ENCODE assay signal across 1 cellular context in genomic region chr15:88620995-88621772, GRCh38.
A peak's percentile ranks its signal among the peaks of the same experiment; 100 is the strongest.
TF ChIP-seq lines count a peak whose summit lies in the region.

TSS of gene AEN (plus strand) at chr15:88621340. CDS start at chr15:88626210, 4,870 bp downstream.

TF ChIP-seq in HepG2, 621 proteins besides CTCF, POLR2A, EP300 and RAD21 (continued from another document and continues in another):
- TF ChIP-seq, protein P1, sequence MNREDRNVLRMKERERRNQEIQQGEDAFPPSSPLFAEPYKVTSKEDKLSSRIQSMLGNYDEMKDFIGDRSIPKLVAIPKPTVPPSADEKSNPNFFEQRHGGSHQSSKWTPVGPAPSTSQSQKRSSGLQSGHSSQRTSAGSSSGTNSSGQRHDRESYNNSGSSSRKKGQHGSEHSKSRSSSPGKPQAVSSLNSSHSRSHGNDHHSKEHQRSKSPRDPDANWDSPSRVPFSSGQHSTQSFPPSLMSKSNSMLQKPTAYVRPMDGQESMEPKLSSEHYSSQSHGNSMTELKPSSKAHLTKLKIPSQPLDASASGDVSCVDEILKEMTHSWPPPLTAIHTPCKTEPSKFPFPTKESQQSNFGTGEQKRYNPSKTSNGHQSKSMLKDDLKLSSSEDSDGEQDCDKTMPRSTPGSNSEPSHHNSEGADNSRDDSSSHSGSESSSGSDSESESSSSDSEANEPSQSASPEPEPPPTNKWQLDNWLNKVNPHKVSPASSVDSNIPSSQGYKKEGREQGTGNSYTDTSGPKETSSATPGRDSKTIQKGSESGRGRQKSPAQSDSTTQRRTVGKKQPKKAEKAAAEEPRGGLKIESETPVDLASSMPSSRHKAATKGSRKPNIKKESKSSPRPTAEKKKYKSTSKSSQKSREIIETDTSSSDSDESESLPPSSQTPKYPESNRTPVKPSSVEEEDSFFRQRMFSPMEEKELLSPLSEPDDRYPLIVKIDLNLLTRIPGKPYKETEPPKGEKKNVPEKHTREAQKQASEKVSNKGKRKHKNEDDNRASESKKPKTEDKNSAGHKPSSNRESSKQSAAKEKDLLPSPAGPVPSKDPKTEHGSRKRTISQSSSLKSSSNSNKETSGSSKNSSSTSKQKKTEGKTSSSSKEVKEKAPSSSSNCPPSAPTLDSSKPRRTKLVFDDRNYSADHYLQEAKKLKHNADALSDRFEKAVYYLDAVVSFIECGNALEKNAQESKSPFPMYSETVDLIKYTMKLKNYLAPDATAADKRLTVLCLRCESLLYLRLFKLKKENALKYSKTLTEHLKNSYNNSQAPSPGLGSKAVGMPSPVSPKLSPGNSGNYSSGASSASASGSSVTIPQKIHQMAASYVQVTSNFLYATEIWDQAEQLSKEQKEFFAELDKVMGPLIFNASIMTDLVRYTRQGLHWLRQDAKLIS (CRISPR knock-in tag; IDR thresholded peaks at IDR 0.05), result no peak; the same call in 1 of the 2 replicates
- TF ChIP-seq, protein P2, sequence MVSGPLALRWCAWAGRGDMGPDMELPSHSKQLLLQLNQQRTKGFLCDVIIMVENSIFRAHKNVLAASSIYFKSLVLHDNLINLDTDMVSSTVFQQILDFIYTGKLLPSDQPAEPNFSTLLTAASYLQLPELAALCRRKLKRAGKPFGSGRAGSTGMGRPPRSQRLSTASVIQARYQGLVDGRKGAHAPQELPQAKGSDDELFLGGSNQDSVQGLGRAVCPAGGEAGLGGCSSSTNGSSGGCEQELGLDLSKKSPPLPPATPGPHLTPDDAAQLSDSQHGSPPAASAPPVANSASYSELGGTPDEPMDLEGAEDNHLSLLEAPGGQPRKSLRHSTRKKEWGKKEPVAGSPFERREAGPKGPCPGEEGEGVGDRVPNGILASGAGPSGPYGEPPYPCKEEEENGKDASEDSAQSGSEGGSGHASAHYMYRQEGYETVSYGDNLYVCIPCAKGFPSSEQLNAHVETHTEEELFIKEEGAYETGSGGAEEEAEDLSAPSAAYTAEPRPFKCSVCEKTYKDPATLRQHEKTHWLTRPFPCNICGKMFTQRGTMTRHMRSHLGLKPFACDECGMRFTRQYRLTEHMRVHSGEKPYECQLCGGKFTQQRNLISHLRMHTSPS (CRISPR knock-in tag; IDR thresholded peaks at IDR 0.05; ENCODE audit: low read depth), result peak; percentile 54; the same call in 1 of the 2 replicates
- TF ChIP-seq GATAD2A (CRISPR knock-in tag; IDR thresholded peaks at IDR 0.05) (no peak), BRF2 (CRISPR knock-in tag; IDR thresholded peaks at IDR 0.05) (no peak), HNRNPUL1 (IDR thresholded peaks at IDR 0.05; ENCODE audit: low read depth, low read length) (no peak), KDM1A (CRISPR knock-in tag; IDR thresholded peaks at IDR 0.05) (no peak), ZNF251 (CRISPR knock-in tag; IDR thresholded peaks at IDR 0.05) (no peak), ZNF761 (CRISPR knock-in tag; conservative IDR thresholded peaks at IDR 0.05) (no peak), ZNF224 (CRISPR knock-in tag; IDR thresholded peaks at IDR 0.05) (no peak; the same call in 1 of the 2 replicates), KLF15 (CRISPR knock-in tag; IDR thresholded peaks at IDR 0.05; ENCODE audit: borderline replicate concordance) (no peak), ZNF589 (CRISPR knock-in tag; conservative IDR thresholded peaks at IDR 0.05) (no peak), RERE (CRISPR knock-in tag; IDR thresholded peaks at IDR 0.05; ENCODE audit: low read depth) (no peak), ZBTB1 (CRISPR knock-in tag; IDR thresholded peaks at IDR 0.05; ENCODE audit: borderline replicate concordance) (no peak), AGO1 (IDR thresholded peaks at IDR 0.05; ENCODE audit: low read depth, low read length, poor library complexity, severe bottlenecking) (no peak), ZNF225 (CRISPR knock-in tag; IDR thresholded peaks at IDR 0.05) (peak; percentile 78; the same call in 1 of the 2 replicates), RARA (CRISPR knock-in tag; IDR thresholded peaks at IDR 0.05) (no peak; the same call in 1 of the 2 replicates), ATRX (CRISPR knock-in tag; IDR thresholded peaks at IDR 0.05; ENCODE audit: borderline replicate concordance) (no peak), ZNF619 (CRISPR knock-in tag; IDR thresholded peaks at IDR 0.05) (no peak), PAWR (CRISPR knock-in tag; IDR thresholded peaks at IDR 0.05; ENCODE audit: borderline replicate concordance) (no peak), GFI1 (CRISPR knock-in tag; IDR thresholded peaks at IDR 0.05; ENCODE audit: borderline replicate concordance) (no peak; the same call in 1 of the 2 replicates), ZNF768 (CRISPR knock-in tag; IDR thresholded peaks at IDR 0.05) (peak; percentile 54; the same call in 1 of the 2 replicates), ZNF790 (CRISPR knock-in tag; IDR thresholded peaks at IDR 0.05; ENCODE audit: borderline replicate concordance) (no peak), ZSCAN30 (CRISPR knock-in tag; IDR thresholded peaks at IDR 0.05) (no peak), TCF7L2 (IDR thresholded peaks at IDR 0.05; ENCODE audit: low read depth, low read length) (no peak), REL (CRISPR knock-in tag; conservative IDR thresholded peaks at IDR 0.05) (no peak), STAT5B (CRISPR knock-in tag; IDR thresholded peaks at IDR 0.05) (no peak), ZNF598 (CRISPR knock-in tag; IDR thresholded peaks at IDR 0.05; ENCODE audit: borderline replicate concordance) (peak; percentile 82; the same call in 1 of the 2 replicates), IKZF4 (CRISPR knock-in tag; IDR thresholded peaks at IDR 0.05; ENCODE audit: borderline replicate concordance, low read depth, not compliant biosample characterization) (peak; percentile 93), ZNF766 (CRISPR knock-in tag; IDR thresholded peaks at IDR 0.05; ENCODE audit: borderline replicate concordance) (peak; percentile 93), PREB (CRISPR knock-in tag; IDR thresholded peaks at IDR 0.05) (no peak), ZNF101 (CRISPR knock-in tag; IDR thresholded peaks at IDR 0.05; ENCODE audit: borderline replicate concordance, low read depth) (no peak), CBX1 (IDR thresholded peaks at IDR 0.05; ENCODE audit: low read depth) (peak; percentile 25), ZNF7 (CRISPR knock-in tag; IDR thresholded peaks at IDR 0.05) (no peak), ZBTB38 (CRISPR knock-in tag; IDR thresholded peaks at IDR 0.05) (0 out of 2 replicates have a peak, but pooled peaks have one; percentile 20), FOXK2 (IDR thresholded peaks at IDR 0.05) (no peak), ZNF253 (CRISPR knock-in tag; IDR thresholded peaks at IDR 0.05; ENCODE audit: borderline replicate concordance) (peak; percentile 65), ZNF746 (CRISPR knock-in tag; IDR thresholded peaks at IDR 0.05) (no peak; the same call in 1 of the 2 replicates), TEF (CRISPR knock-in tag; IDR thresholded peaks at IDR 0.05) (no peak)
- TF ChIP-seq, protein P3, sequence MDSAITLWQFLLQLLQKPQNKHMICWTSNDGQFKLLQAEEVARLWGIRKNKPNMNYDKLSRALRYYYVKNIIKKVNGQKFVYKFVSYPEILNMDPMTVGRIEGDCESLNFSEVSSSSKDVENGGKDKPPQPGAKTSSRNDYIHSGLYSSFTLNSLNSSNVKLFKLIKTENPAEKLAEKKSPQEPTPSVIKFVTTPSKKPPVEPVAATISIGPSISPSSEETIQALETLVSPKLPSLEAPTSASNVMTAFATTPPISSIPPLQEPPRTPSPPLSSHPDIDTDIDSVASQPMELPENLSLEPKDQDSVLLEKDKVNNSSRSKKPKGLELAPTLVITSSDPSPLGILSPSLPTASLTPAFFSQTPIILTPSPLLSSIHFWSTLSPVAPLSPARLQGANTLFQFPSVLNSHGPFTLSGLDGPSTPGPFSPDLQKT (CRISPR knock-in tag; IDR thresholded peaks at IDR 0.05; ENCODE audit: borderline replicate concordance), result no peak; the same call in 1 of the 2 replicates
- TF ChIP-seq, protein P4, sequence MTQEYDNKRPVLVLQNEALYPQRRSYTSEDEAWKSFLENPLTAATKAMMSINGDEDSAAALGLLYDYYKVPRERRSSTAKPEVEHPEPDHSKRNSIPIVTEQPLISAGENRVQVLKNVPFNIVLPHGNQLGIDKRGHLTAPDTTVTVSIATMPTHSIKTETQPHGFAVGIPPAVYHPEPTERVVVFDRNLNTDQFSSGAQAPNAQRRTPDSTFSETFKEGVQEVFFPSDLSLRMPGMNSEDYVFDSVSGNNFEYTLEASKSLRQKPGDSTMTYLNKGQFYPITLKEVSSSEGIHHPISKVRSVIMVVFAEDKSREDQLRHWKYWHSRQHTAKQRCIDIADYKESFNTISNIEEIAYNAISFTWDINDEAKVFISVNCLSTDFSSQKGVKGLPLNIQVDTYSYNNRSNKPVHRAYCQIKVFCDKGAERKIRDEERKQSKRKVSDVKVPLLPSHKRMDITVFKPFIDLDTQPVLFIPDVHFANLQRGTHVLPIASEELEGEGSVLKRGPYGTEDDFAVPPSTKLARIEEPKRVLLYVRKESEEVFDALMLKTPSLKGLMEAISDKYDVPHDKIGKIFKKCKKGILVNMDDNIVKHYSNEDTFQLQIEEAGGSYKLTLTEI (CRISPR knock-in tag; conservative IDR thresholded peaks at IDR 0.05), result no peak
- TF ChIP-seq, protein P5, sequence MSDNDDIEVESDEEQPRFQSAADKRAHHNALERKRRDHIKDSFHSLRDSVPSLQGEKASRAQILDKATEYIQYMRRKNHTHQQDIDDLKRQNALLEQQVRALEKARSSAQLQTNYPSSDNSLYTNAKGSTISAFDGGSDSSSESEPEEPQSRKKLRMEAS (IDR thresholded peaks at IDR 0.05), result peak; percentile 100
- TF ChIP-seq, protein P6, sequence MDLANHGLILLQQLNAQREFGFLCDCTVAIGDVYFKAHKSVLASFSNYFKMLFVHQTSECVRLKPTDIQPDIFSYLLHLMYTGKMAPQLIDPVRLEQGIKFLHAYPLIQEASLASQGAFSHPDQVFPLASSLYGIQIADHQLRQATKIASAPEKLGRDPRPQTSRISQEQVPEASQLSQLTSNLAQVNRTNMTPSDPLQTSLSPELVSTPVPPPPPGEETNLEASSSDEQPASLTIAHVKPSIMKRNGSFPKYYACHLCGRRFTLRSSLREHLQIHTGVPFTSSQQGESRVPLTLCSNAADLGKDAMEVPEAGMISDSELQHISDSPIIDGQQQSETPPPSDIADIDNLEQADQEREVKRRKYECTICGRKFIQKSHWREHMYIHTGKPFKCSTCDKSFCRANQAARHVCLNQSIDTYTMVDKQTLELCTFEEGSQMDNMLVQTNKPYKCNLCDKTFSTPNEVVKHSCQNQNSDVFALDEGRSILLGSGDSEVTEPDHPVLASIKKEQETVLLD (CRISPR knock-in tag; IDR thresholded peaks at IDR 0.05; ENCODE audit: low read depth), result no peak
